ENCODE assay signal across 17 cellular contexts in genomic region chr4:105944535-105944934, GRCh38. TPM values are rescaled to one million over a fixed set of nuclear protein-coding genes. Genes with fewer than 3 reads are reported as not detected.
A peak's percentile ranks its signal among the peaks of the same experiment; 100 is the strongest.
DNase-seq lines count a peak whose midpoint lies in the region; ATAC-seq and TF ChIP-seq lines count a peak whose summit lies in the region.
"Had no signal": no experiment of that assay in that cellular context is flagged by ENCODE, and none has a peak within 500 bp of the region (broad histone marks: within the 10 kb centered on the region; RNA-seq: fewer than 3 reads in every experiment).

No MANE protein-coding gene starts in this region.

- intact Hi-C loops in lower lobe of right lung (cut with DNase I), result no loop called here

- peaks cover 34% of the 10 kb centered on the region for H3K36me3 ChIP-seq in lower lobe of right lung
- H3K36me3 ChIP-seq: neural progenitor cell had no signal

- H3K4me3 ChIP-seq in AG10803 (ENCODE audit: low read length), result no peak overlapping the region
- no peak overlapping the region for H3K4me3 ChIP-seq in lower lobe of right lung
- H3K4me3 ChIP-seq: gastroesophageal sphincter, neural progenitor cell, PC-9 had no signal

- H3K4me1 ChIP-seq in lower lobe of right lung, result no peaks in the 10 kb centered on the region
- H3K4me1 ChIP-seq: neural progenitor cell had no signal

- TF ChIP-seq CTCF in AG10803 (conservative IDR thresholded peaks at IDR 0.05; ENCODE audit: low read length) (no peak), lower lobe of right lung (IDR thresholded peaks at IDR 0.05) (no peak)

- peak; percentile 97 for DNase-seq in AG10803 (ENCODE audit: low read depth)
- peak; percentile 83 for DNase-seq in NCI-H226
- DNase-seq in fibroblast of gingiva (ENCODE audit: low read depth), result peak; percentile 63
- no peak for DNase-seq in lower lobe of right lung
- no peak for DNase-seq in UCSD-AML1 (lab: John Stamatoyannopoulos, UW; ENCODE audit: unreplicated experiment)
- DNase-seq in amygdala (lab: John Stamatoyannopoulos, UW), result no peak
- DNase-seq in activated naive CD4-positive, alpha-beta T cell (lab: John Stamatoyannopoulos, UW), result no peak
- DNase-seq in DMS153 treated with DMSO at 0.1 percent for 48 hours (lab: John Stamatoyannopoulos, UW; ENCODE audit: unreplicated experiment), result no peak
- DNase-seq: activated CD4-positive, alpha-beta T cell treated with anti-CD3 and anti-CD28 coated beads, Interleukin-2, amount 10 ng/mL, durations not matched to agents 24 days and 14 days; activated naive CD4-positive, alpha-beta T cell treated with anti-CD3 and anti-CD28 coated beads for 36 hours; effector memory CD8-positive, alpha-beta T cell; mesenchymal stem cell; NCI-H1092; PC-9 had no signal

- no peaks in the 10 kb centered on the region for H3K27me3 ChIP-seq in lower lobe of right lung (ENCODE audit: low read depth)
- H3K27me3 ChIP-seq: gastroesophageal sphincter, neural progenitor cell had no signal

- no peaks in the 10 kb centered on the region for H3K9me3 ChIP-seq in lower lobe of right lung
- H3K9me3 ChIP-seq: gastroesophageal sphincter had no signal

- H3K27ac ChIP-seq in lower lobe of right lung, result no peak overlapping the region
- H3K27ac ChIP-seq: neural progenitor cell, PC-9 had no signal

- peak; percentile 32 to 50 for ATAC-seq in lower lobe of right lung
- ATAC-seq: effector memory CD8-positive, alpha-beta T cell; gastroesophageal sphincter had no signal

RNA-seq across cellular contexts. Expression of gene NPNT, which starts 49.3 kb away (rescaled TPM):
- 217 TPM for total RNA-seq in lower lobe of right lung
- total RNA-seq: activated CD4-positive, alpha-beta T cell treated with anti-CD3 and anti-CD28 coated beads, Interleukin-2, amount 10 ng/mL, durations not matched to agents 24 days and 14 days; activated naive CD4-positive, alpha-beta T cell treated with anti-CD3 and anti-CD28 coated beads for 36 hours; B cell had no signal

Comparison
In these comparisons a context has a peak if more than half of its experiments do, and no peak if none do; other contexts are left out.
1. DNase-seq: peak in AG10803 (single experiment), NCI-H226 (single experiment) and fibroblast of gingiva (single experiment); none in lower lobe of right lung (single experiment), UCSD-AML1 (single experiment), amygdala (0 of 56), activated naive CD4-positive, alpha-beta T cell (0 of 4) and DMS153 treated with DMSO at 0.1 percent for 48 hours (single experiment).